In genomic region chrX:103437147-103437873, GRCh38 we compare ENCODE assay signal across 1 cellular context.
TF ChIP-seq lines count a peak whose summit lies in the region.

No MANE protein-coding gene starts in this region.

TF ChIP-seq in IMR-90, 13 proteins besides CTCF, POLR2A, EP300 and RAD21:
- no peak for TF ChIP-seq USF2 (IDR thresholded peaks at IDR 0.05; ENCODE audit: low read depth, low read length)
- TF ChIP-seq CEBPB (IDR thresholded peaks at IDR 0.05; ENCODE audit: low read depth, low read length) = no peak
- no peak for TF ChIP-seq NFE2L2 (IDR thresholded peaks at IDR 0.05; ENCODE audit: low read depth, low read length)
- no peak for TF ChIP-seq BHLHE40 (IDR thresholded peaks at IDR 0.05; ENCODE audit: low read depth, low read length)
- no peak for TF ChIP-seq MXI1 (IDR thresholded peaks at IDR 0.05; ENCODE audit: borderline replicate concordance, low read depth, low read length)
- no peak for TF ChIP-seq MAFK (IDR thresholded peaks at IDR 0.05; ENCODE audit: low read depth, low read length)
- no peak for TF ChIP-seq SMC3 (IDR thresholded peaks at IDR 0.05; ENCODE audit: low read depth, low read length)
